Comparison of ENCODE assay signal across 1 cellular context in genomic region chr18:62714671-62715438, GRCh38.
A peak's percentile ranks its signal among the peaks of the same experiment; 100 is the strongest.
TF ChIP-seq lines count a peak whose summit lies in the region.

No MANE protein-coding gene starts in this region.

TF ChIP-seq in K562, 482 proteins besides CTCF, POLR2A, EP300 and RAD21 (continued from another document and continues in another):
- TF ChIP-seq DMBX1 (CRISPR knock-in tag; IDR thresholded peaks at IDR 0.05; ENCODE audit: borderline replicate concordance) (peak; percentile 37; the same call in 1 of the 2 replicates), DPF2 (IDR thresholded peaks at IDR 0.05) (no peak), ZNF764 (CRISPR knock-in tag; IDR thresholded peaks at IDR 0.05; ENCODE audit: low read depth) (no peak), ZNF143 (CRISPR knock-in tag; IDR thresholded peaks at IDR 0.05) (peak; percentile 95), CTCFL (IDR thresholded peaks at IDR 0.05; ENCODE audit: borderline replicate concordance, insufficient read depth, low read depth, low read length, poor library complexity, severe bottlenecking) (peak; percentile 94), ZNF740 (CRISPR knock-in tag; IDR thresholded peaks at IDR 0.05) (no peak), ZNF740 (tag; IDR thresholded peaks at IDR 0.05) (peak in 1 of 2 experiments; percentile 21; a peak in 1 of 4 replicates), POU5F1 (IDR thresholded peaks at IDR 0.05; ENCODE audit: borderline replicate concordance, low read depth, low read length, partially characterized antibody) (no peak), HNRNPLL (IDR thresholded peaks at IDR 0.05; ENCODE audit: low read depth, low read length, poor library complexity, severe bottlenecking) (peak; percentile 47), E2F8 (IDR thresholded peaks at IDR 0.05; ENCODE audit: low read depth, partially characterized antibody) (peak; percentile 82), SIN3B (IDR thresholded peaks at IDR 0.05; ENCODE audit: low read depth) (0 out of 2 replicates have a peak, but pooled peaks have one; percentile 14), TSC22D4 (tag; IDR thresholded peaks at IDR 0.05) (no peak), ZSCAN29 (IDR thresholded peaks at IDR 0.05) (no peak), SFPQ (IDR thresholded peaks at IDR 0.05; ENCODE audit: low read depth, low read length) (no peak), ZNF224 (CRISPR knock-in tag; IDR thresholded peaks at IDR 0.05) (no peak), PHF20 (IDR thresholded peaks at IDR 0.05; ENCODE audit: partially characterized antibody) (peak; percentile 64), FOXO4 (CRISPR knock-in tag; IDR thresholded peaks at IDR 0.05) (no peak), CXXC5 (CRISPR knock-in tag; IDR thresholded peaks at IDR 0.05) (peak; percentile 70), MYC (IDR thresholded peaks at IDR 0.05; ENCODE audit: low read depth, low read length) (peak; percentile 24; the same call in 1 of the 2 replicates), MYC (CRISPR knock-in tag; IDR thresholded peaks at IDR 0.05; ENCODE audit: borderline replicate concordance, low read depth) (no peak), CHD2 (IDR thresholded peaks at IDR 0.05; ENCODE audit: low read depth, low read length) (peak; percentile 81), SMAD4 (CRISPR knock-in tag; conservative IDR thresholded peaks at IDR 0.05) (no peak), MAX (CRISPR knock-in tag; IDR thresholded peaks at IDR 0.05) (peak; percentile 51; the same call in 1 of the 2 replicates), SMAD1 (IDR thresholded peaks at IDR 0.05; ENCODE audit: low read depth, low read length, partially characterized antibody) (no peak), XRCC5 (IDR thresholded peaks at IDR 0.05; ENCODE audit: low read depth, low read length) (peak; percentile 55; the same call in 1 of the 2 replicates), KHSRP (IDR thresholded peaks at IDR 0.05) (no peak), NRF1 (conservative IDR thresholded peaks at IDR 0.05 in 1 of 2, IDR thresholded peaks at IDR 0.05 in 1 of 2) (peak; percentile 93), ZNF766 (CRISPR knock-in tag; conservative IDR thresholded peaks at IDR 0.05) (peak; percentile 68), RBFOX2 (IDR thresholded peaks at IDR 0.05; ENCODE audit: low read depth, low read length) (peak; percentile 69), RERE (CRISPR knock-in tag; IDR thresholded peaks at IDR 0.05; ENCODE audit: borderline replicate concordance) (no peak), ZNF3 (CRISPR knock-in tag; IDR thresholded peaks at IDR 0.05) (no peak), PRPF4 (IDR thresholded peaks at IDR 0.05; ENCODE audit: insufficient read depth, low read depth, low read length, poor library complexity, severe bottlenecking) (no peak), EP400 (IDR thresholded peaks at IDR 0.05) (peak; percentile 45), ATF1 (CRISPR knock-in tag; IDR thresholded peaks at IDR 0.05) (peak; percentile 44; the same call in 1 of the 2 replicates), ATF1 (tag; IDR thresholded peaks at IDR 0.05) (peak; percentile 95), ZFPM2 (CRISPR knock-in tag; IDR thresholded peaks at IDR 0.05) (no peak), NR2C2 (CRISPR knock-in tag; IDR thresholded peaks at IDR 0.05) (peak; percentile 91), NR2C2 (tag; IDR thresholded peaks at IDR 0.05) (peak; percentile 98), ADNP (tag; IDR thresholded peaks at IDR 0.05) (no peak), DACH1 (IDR thresholded peaks at IDR 0.05; ENCODE audit: partially characterized antibody) (peak; percentile 53), YY1 (IDR thresholded peaks at IDR 0.05; ENCODE audit: borderline replicate concordance in 1 of 3, control insufficient read depth in 1 of 3, extremely low read depth in 1 of 3, insufficient read depth in 3 of 3, insufficient read length in 1 of 3, insufficient replicate concordance in 2 of 3, low read depth in 1 of 3, low read length in 2 of 3) (peak in 1 of 3 experiments; percentile 18), ZNF280A (IDR thresholded peaks at IDR 0.05; ENCODE audit: low read depth, partially characterized antibody) (no peak), TAF1 (IDR thresholded peaks at IDR 0.05; ENCODE audit: control insufficient read depth, extremely low read depth, insufficient read depth, low read length, severe bottlenecking) (peak; percentile 27), PKNOX1 (IDR thresholded peaks at IDR 0.05) (peak; percentile 73)
